Comparison of ENCODE assay signal across 8 cellular contexts in the genomic region with DNA sequence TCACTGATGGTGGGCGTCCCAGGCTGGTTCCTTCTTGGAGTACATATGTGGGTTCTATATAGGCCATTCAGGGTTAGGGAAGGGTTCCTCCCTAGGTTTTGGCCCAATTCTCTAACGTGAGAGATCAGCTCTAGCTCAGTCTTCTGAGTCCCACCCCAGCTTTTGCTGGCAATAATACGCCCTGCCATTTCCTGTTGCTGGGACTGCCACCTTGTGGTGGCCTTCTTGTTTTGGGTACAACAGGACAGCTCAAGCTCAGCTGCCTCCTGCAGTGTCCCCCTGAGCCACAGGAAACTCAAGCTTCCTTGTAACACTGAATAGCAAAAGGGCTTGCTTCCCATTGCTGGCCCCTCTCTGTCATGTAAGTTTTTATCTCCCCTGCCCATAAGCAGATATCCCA.
A peak's percentile ranks its signal among the peaks of the same experiment; 100 is the strongest.
DNase-seq lines count a peak whose midpoint lies in the region; ATAC-seq and TF ChIP-seq lines count a peak whose summit lies in the region.

No MANE protein-coding gene starts in this region.

- H3K27me3 ChIP-seq in GM23338 (ENCODE audit: insufficient read depth) (no peaks in the 10 kb centered on the region), sigmoid colon (no peaks in the 10 kb centered on the region)

- H3K9me3 Mint-ChIP-seq in GM23338: no peaks in the 10 kb centered on the region
- no peaks in the 10 kb centered on the region for H3K9me3 Mint-ChIP-seq in activated CD8-positive, alpha-beta T cell treated with anti-CD3 and anti-CD28 coated beads, Interleukin-2, amount 10 ng/mL, durations not matched to agents 7 days and 5 days (ENCODE audit: insufficient read depth)

- TF ChIP-seq CTCF in GM23338 (conservative IDR thresholded peaks at IDR 0.05; ENCODE audit: low read depth in 2 of 2) (peak; percentile 64 to 79), fibroblast of mammary gland (conservative IDR thresholded peaks at IDR 0.05; ENCODE audit: control insufficient read depth, insufficient read depth, low read depth, low read length) (peak; percentile 41), sigmoid colon (IDR thresholded peaks at IDR 0.05) (peak in 2 of 4 experiments; percentile 6 to 13)

- H3K4me2 ChIP-seq in GM23338: no peak overlapping the region

- no peak overlapping the region; the same call in 1 of the 2 replicates for H2AFZ ChIP-seq in GM23338

- POLR2A ChIA-PET in activated CD8-positive, alpha-beta T cell treated with anti-CD3 and anti-CD28 coated beads, Interleukin-2, amount 10 ng/mL, durations not matched to agents 7 days and 5 days (lab: Charles Lee): no interaction called here

- CTCF ChIA-PET in activated CD8-positive, alpha-beta T cell treated with anti-CD3 and anti-CD28 coated beads, Interleukin-2, amount 10 ng/mL, durations not matched to agents 7 days and 5 days (lab: Charles Lee): interaction anchor here (0.6 to 2.0 kb wide), 29 partner anchors 12 to 473 kb away, joined by 3 to 20 read pairs (median 4); a partner anchor contains a TSS

- no peaks in the 10 kb centered on the region; the same call in 1 of the 2 replicates for H4K20me1 ChIP-seq in GM23338 (replicated peaks; ENCODE audit: insufficient read depth)

- peaks cover 6% of the 10 kb centered on the region for H3K4me1 Mint-ChIP-seq in GM23338
- H3K4me1 Mint-ChIP-seq in activated CD8-positive, alpha-beta T cell treated with anti-CD3 and anti-CD28 coated beads, Interleukin-2, amount 10 ng/mL, durations not matched to agents 7 days and 5 days (ENCODE audit: low read depth): peaks cover 9% of the 10 kb centered on the region

- TF ChIP-seq POLR2A in sigmoid colon (IDR thresholded peaks at IDR 0.05): no peak

- H3K9me3 ChIP-seq in sigmoid colon: no peaks in the 10 kb centered on the region

- DNase-seq in NCI-H524 (lab: John Stamatoyannopoulos, UW): peak; percentile 34 to 70
- no peak for DNase-seq in NCI-H524 treated with DMSO at 0.1 percent for 48 hours (lab: John Stamatoyannopoulos, UW)
- DNase-seq in GM23338 (ENCODE audit: low spot score): peak; percentile 80
- peak; percentile 64 for DNase-seq in MV-4-11 (lab: John Stamatoyannopoulos, UW)
- peak; percentile 71 for DNase-seq in activated CD8-positive, alpha-beta T cell treated with anti-CD3 and anti-CD28 coated beads, Interleukin-2, amount 10 ng/mL, durations not matched to agents 7 days and 5 days
- peak; percentile 43 for DNase-seq in fibroblast of mammary gland (ENCODE audit: low read depth)
- peak; percentile 67 for DNase-seq in sigmoid colon
- no peak for DNase-seq in NCI-H187 treated with DMSO at 0.1 percent for 48 hours (lab: John Stamatoyannopoulos, UW)

- no peak overlapping the region for H3K4me3 Mint-ChIP-seq in GM23338
- no peak overlapping the region for H3K4me3 Mint-ChIP-seq in activated CD8-positive, alpha-beta T cell treated with anti-CD3 and anti-CD28 coated beads, Interleukin-2, amount 10 ng/mL, durations not matched to agents 7 days and 5 days

- WGBS in sigmoid colon, 2 donors: 56 to 70% methylated on average over 3 of the region's 3 CpGs

- intact Hi-C loops in sigmoid colon (cut with DNase I): no loop called here

- no peaks in the 10 kb centered on the region for H3K9me2 ChIP-seq in GM23338 (ENCODE audit: insufficient read depth)

- H3K36me3 ChIP-seq in GM23338 (ENCODE audit: insufficient read depth) (no peaks in the 10 kb centered on the region), sigmoid colon (peaks cover 0 to 4% (median 0%) of the 10 kb centered on the region in 4 donors)

- H3K4me1 ChIP-seq in GM23338 (ENCODE audit: insufficient read depth) (no peaks in the 10 kb centered on the region), sigmoid colon (peaks cover 0 to under 1% (median 0%) of the 10 kb centered on the region in 4 donors)

- no peak for TF ChIP-seq EP300 in sigmoid colon (IDR thresholded peaks at IDR 0.05)

- ATAC-seq in GM23338: peak; percentile 91
- ATAC-seq in activated CD8-positive, alpha-beta T cell treated with anti-CD3 and anti-CD28 coated beads, Interleukin-2, amount 10 ng/mL, durations not matched to agents 7 days and 5 days: peak; percentile 82

- no peak overlapping the region for H3K4me3 ChIP-seq in GM23338
- H3K4me3 ChIP-seq in fibroblast of mammary gland (ENCODE audit: control insufficient read depth, low read depth, low read length): no peak overlapping the region
- no peak overlapping the region for H3K4me3 ChIP-seq in sigmoid colon

- H3F3A ChIP-seq in GM23338 (replicated peaks; ENCODE audit: low read depth): no peaks in the 10 kb centered on the region

- H3K27me3 Mint-ChIP-seq in GM23338 (ENCODE audit: insufficient read depth, low read depth, poor library complexity): no peaks in the 10 kb centered on the region
- H3K27me3 Mint-ChIP-seq in activated CD8-positive, alpha-beta T cell treated with anti-CD3 and anti-CD28 coated beads, Interleukin-2, amount 10 ng/mL, durations not matched to agents 7 days and 5 days (ENCODE audit: low read depth): no peaks in the 10 kb centered on the region

- H3K79me2 ChIP-seq in GM23338 (replicated peaks; ENCODE audit: insufficient read depth): no peaks in the 10 kb centered on the region

- no peaks in the 10 kb centered on the region; the same call in 2 of the 3 replicates for H3K36me3 Mint-ChIP-seq in GM23338 (ENCODE audit: low read depth)
- no peaks in the 10 kb centered on the region for H3K36me3 Mint-ChIP-seq in activated CD8-positive, alpha-beta T cell treated with anti-CD3 and anti-CD28 coated beads, Interleukin-2, amount 10 ng/mL, durations not matched to agents 7 days and 5 days (ENCODE audit: low read depth)

- H3K27ac Mint-ChIP-seq in GM23338: no peak overlapping the region
- peak overlapping the region; percentile 22 for H3K27ac Mint-ChIP-seq in activated CD8-positive, alpha-beta T cell treated with anti-CD3 and anti-CD28 coated beads, Interleukin-2, amount 10 ng/mL, durations not matched to agents 7 days and 5 days

- H3K27ac ChIP-seq in GM23338 (ENCODE audit: low read depth) (no peak overlapping the region), sigmoid colon (no peak overlapping the region)

TF ChIP-seq in GM23338, 12 proteins besides CTCF, POLR2A, EP300 and RAD21 (continues in another document):
- TF ChIP-seq, protein P1, sequence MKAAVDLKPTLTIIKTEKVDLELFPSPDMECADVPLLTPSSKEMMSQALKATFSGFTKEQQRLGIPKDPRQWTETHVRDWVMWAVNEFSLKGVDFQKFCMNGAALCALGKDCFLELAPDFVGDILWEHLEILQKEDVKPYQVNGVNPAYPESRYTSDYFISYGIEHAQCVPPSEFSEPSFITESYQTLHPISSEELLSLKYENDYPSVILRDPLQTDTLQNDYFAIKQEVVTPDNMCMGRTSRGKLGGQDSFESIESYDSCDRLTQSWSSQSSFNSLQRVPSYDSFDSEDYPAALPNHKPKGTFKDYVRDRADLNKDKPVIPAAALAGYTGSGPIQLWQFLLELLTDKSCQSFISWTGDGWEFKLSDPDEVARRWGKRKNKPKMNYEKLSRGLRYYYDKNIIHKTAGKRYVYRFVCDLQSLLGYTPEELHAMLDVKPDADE (IDR thresholded peaks at IDR 0.05): no peak
- TF ChIP-seq NANOG (IDR thresholded peaks at IDR 0.05; ENCODE audit: borderline replicate concordance) (no peak), EZH2 (IDR thresholded peaks at IDR 0.05; ENCODE audit: low read depth, unreplicated experiment) (no peak), ZNF331 (CRISPR knock-in tag; IDR thresholded peaks at IDR 0.05; ENCODE audit: low read depth) (no peak), STAT1 (IDR thresholded peaks at IDR 0.05; ENCODE audit: unreplicated experiment) (no peak), EZH2phosphoT487 (IDR thresholded peaks at IDR 0.05; ENCODE audit: unreplicated experiment) (no peak), POLR2AphosphoS5 (IDR thresholded peaks at IDR 0.05; ENCODE audit: low read depth) (no peak), ZNF114 (CRISPR knock-in tag; IDR thresholded peaks at IDR 0.05) (no peak), JUNB (IDR thresholded peaks at IDR 0.05; ENCODE audit: unreplicated experiment) (no peak), CREB1 (CRISPR knock-in tag; IDR thresholded peaks at IDR 0.05; ENCODE audit: low read depth) (no peak)
- TF ChIP-seq, protein P2, sequence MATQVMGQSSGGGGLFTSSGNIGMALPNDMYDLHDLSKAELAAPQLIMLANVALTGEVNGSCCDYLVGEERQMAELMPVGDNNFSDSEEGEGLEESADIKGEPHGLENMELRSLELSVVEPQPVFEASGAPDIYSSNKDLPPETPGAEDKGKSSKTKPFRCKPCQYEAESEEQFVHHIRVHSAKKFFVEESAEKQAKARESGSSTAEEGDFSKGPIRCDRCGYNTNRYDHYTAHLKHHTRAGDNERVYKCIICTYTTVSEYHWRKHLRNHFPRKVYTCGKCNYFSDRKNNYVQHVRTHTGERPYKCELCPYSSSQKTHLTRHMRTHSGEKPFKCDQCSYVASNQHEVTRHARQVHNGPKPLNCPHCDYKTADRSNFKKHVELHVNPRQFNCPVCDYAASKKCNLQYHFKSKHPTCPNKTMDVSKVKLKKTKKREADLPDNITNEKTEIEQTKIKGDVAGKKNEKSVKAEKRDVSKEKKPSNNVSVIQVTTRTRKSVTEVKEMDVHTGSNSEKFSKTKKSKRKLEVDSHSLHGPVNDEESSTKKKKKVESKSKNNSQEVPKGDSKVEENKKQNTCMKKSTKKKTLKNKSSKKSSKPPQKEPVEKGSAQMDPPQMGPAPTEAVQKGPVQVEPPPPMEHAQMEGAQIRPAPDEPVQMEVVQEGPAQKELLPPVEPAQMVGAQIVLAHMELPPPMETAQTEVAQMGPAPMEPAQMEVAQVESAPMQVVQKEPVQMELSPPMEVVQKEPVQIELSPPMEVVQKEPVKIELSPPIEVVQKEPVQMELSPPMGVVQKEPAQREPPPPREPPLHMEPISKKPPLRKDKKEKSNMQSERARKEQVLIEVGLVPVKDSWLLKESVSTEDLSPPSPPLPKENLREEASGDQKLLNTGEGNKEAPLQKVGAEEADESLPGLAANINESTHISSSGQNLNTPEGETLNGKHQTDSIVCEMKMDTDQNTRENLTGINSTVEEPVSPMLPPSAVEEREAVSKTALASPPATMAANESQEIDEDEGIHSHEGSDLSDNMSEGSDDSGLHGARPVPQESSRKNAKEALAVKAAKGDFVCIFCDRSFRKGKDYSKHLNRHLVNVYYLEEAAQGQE (IDR thresholded peaks at IDR 0.05; ENCODE audit: unreplicated experiment): no peak

Comparison
In these comparisons a context has a peak if more than half of its experiments do, and no peak if none do; other contexts are left out.
1. DNase-seq: peak in NCI-H524 (2 of 2), GM23338 (single experiment), MV-4-11 (single experiment), activated CD8-positive, alpha-beta T cell treated with anti-CD3 and anti-CD28 coated beads, Interleukin-2, amount 10 ng/mL, durations not matched to agents 7 days and 5 days (single experiment), fibroblast of mammary gland (single experiment) and sigmoid colon (single experiment); none in NCI-H524 treated with DMSO at 0.1 percent for 48 hours (single experiment) and NCI-H187 treated with DMSO at 0.1 percent for 48 hours (single experiment).